Comparison of ENCODE assay signal across 11 cellular contexts in the genomic region with DNA sequence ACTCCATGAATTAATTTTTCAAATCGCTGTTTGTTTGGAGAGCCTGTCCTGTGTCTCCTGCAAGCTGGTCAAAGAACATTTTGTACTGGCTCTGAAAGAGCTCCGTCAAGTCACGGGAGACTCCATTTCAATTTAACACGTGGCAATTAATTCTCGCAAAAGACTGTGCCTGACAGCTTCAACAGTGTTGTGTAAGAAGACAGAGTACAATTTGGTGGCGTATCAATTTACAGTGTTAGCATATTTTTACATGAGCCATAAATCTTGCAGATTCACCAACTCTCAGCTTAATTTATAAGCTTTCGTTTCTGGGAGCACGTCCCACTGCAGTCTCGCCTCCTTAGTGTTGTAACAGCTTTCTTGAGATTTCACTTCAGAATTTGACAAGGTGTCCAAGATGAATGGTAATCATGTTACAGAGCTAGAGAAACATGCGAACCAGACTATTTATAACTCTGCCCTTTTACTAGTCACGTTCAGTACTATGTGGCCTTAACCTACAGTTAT.
DNase-seq lines count a peak whose midpoint lies in the region; ATAC-seq and TF ChIP-seq lines count a peak whose summit lies in the region.
"Had no signal": no experiment of that assay in that cellular context is flagged by ENCODE, and none has a peak within 500 bp of the region (broad histone marks: within the 10 kb centered on the region; RNA-seq: fewer than 3 reads in every experiment).

No MANE protein-coding gene starts in this region.

- no peak for ATAC-seq in GM18870 (IDR thresholded peaks at IDR 0.05; ENCODE audit: unreplicated experiment)
- ATAC-seq: activated naive CD8-positive, alpha-beta T cell treated with anti-CD3 and anti-CD28 coated beads, Interleukin-2, amount 50 U/mL, for 24 hours; WTC11 had no signal

- peak overlapping the region in 3 of 4 donors; percentile 61 to 83 (median 64) for H3K27ac ChIP-seq in esophagus squamous epithelium
- peak overlapping the region; percentile 5 to 32 for H3K27ac ChIP-seq in uterus

- H3K27me3 ChIP-seq in esophagus squamous epithelium (peaks cover 0 to 48% (median 0%) of the 10 kb centered on the region in 4 donors), uterus (no peaks in the 10 kb centered on the region)

- H3K4me3 ChIP-seq in esophagus squamous epithelium (peak overlapping the region in 2 of 4 donors; percentile 16 to 32), uterus (peak overlapping the region in 1 of 2 donors; percentile 14)

- no peaks in the 10 kb centered on the region for H3K36me3 ChIP-seq in esophagus squamous epithelium
- no peaks in the 10 kb centered on the region for H3K36me3 ChIP-seq in uterus

- DNase-seq in NCI-H2107 treated with DMSO at 0.1 percent for 48 hours (lab: John Stamatoyannopoulos, UW; ENCODE audit: unreplicated experiment) (peak; percentile 1), NCI-H2107 (lab: John Stamatoyannopoulos, UW) (no peak), esophagus squamous epithelium (lab: John Stamatoyannopoulos, UW) (no peak), middle frontal gyrus (ENCODE audit: extremely low spot score, low spot score) (peak; percentile 48), uterus (peak in 1 of 2 donors; percentile 35), T-helper 9 cell (no peak)
- no peak for DNase-seq in central memory CD4-positive, alpha-beta T cell
- DNase-seq: ACHN; activated naive CD8-positive, alpha-beta T cell treated with anti-CD3 and anti-CD28 coated beads, Interleukin-2, amount 50 U/mL, for 24 hours had no signal

- TF ChIP-seq CTCF in esophagus squamous epithelium (IDR thresholded peaks at IDR 0.05), result no peak
- TF ChIP-seq CTCF in uterus (IDR thresholded peaks at IDR 0.05), result no peak

- WGBS in esophagus squamous epithelium, 2 donors, result 29 to 33% methylated on average over 11 of the region's 11 CpGs

- H3K9me3 ChIP-seq in esophagus squamous epithelium, result no peaks in the 10 kb centered on the region
- H3K9me3 ChIP-seq in uterus, result no peaks in the 10 kb centered on the region

- H3K4me1 ChIP-seq in esophagus squamous epithelium (peaks cover 5 to 28% (median 5%) of the 10 kb centered on the region in 3 donors), uterus (no peaks in the 10 kb centered on the region)

- TF ChIP-seq POLR2A in esophagus squamous epithelium (IDR thresholded peaks at IDR 0.05) (no peak), uterus (IDR thresholded peaks at IDR 0.05) (no peak)

- intact Hi-C loops in esophagus squamous epithelium (cut with DNase I), result no loop called here
- intact Hi-C loops in uterus (cut with DNase I; ENCODE audit: low total_unique reads), result no loop called here

Comparison
In these comparisons a context has a peak if more than half of its experiments do, and no peak if none do; other contexts are left out.
1. DNase-seq: peak in NCI-H2107 treated with DMSO at 0.1 percent for 48 hours (single experiment) and middle frontal gyrus (single experiment); none in NCI-H2107 (single experiment), esophagus squamous epithelium (single experiment), central memory CD4-positive, alpha-beta T cell (single experiment) and T-helper 9 cell (single experiment).